In genomic region chr18:74662622-74663021, GRCh38 we compare ENCODE assay signal across 10 cellular contexts.
"Had no signal": no experiment of that assay in that cellular context is flagged by ENCODE, and none has a peak within 500 bp of the region (broad histone marks: within the 10 kb centered on the region; RNA-seq: fewer than 3 reads in every experiment).

No MANE protein-coding gene starts in this region.

- ATAC-seq: GM23338, HCT116, HepG2, K562 had no signal

- DNase-seq: H9, HFFc6, KG1 had no signal

- H3K27ac ChIP-seq: HL-60 had no signal

- FAIRE-seq: H1, H54, HepG2, K562 had no signal

- H2AFZ ChIP-seq: GM23338 had no signal

- H3K4me3 ChIP-seq: GM23338, K562 had no signal

- H3K4me2 ChIP-seq: GM23338 had no signal
